ENCODE assay signal across 18 cellular contexts in genomic region chr2:167686691-167687090, GRCh38.
DNase-seq lines count a peak whose midpoint lies in the region; ATAC-seq, FAIRE-seq and TF ChIP-seq lines count a peak whose summit lies in the region.
"Had no signal": no experiment of that assay in that cellular context is flagged by ENCODE, and none has a peak within 500 bp of the region (broad histone marks: within the 10 kb centered on the region; RNA-seq: fewer than 3 reads in every experiment).

No MANE protein-coding gene starts in this region.

- no peak for FAIRE-seq in bronchial epithelial cell (lab: Jason Lieb, UNC)
- FAIRE-seq: GM12892, GM18507 had no signal

- H3K9ac ChIP-seq in H9 (ENCODE audit: extremely low read depth, insufficient read length, low read length) (no peak overlapping the region), mesendoderm (ENCODE audit: low read length) (no peak overlapping the region), neuronal stem cell (ENCODE audit: low read depth, low read length, poor library complexity) (no peak overlapping the region)
- H3K9ac ChIP-seq: BLaER1 had no signal

- no peak for ATAC-seq in activated T-helper 17 cell treated with anti-CD3 and anti-CD28 coated beads, Interleukin-2, amount 50 U/mL, for 72 hours (replicated peaks)
- no peak for ATAC-seq in GM21619 (IDR thresholded peaks at IDR 0.05; ENCODE audit: unreplicated experiment)

- H3K4ac ChIP-seq in H9 (ENCODE audit: low read depth, low read length): no peak overlapping the region
- no peak overlapping the region for H3K4ac ChIP-seq in mesendoderm (ENCODE audit: low read depth, low read length)
- no peak overlapping the region for H3K4ac ChIP-seq in neuronal stem cell (ENCODE audit: low read length)

- WGBS in H9 (ENCODE audit: extremely low coverage, insufficient read length, low lambda C conversion rate): no CpG with 5 or more reads among the region's 7 CpGs
- no CpG with 5 or more reads among the region's 7 CpGs for WGBS in mesendoderm (ENCODE audit: extremely low coverage, insufficient coverage, low lambda C conversion rate)
- no CpG with 5 or more reads among the region's 7 CpGs for WGBS in neuronal stem cell (ENCODE audit: extremely low coverage in 2 of 2, insufficient read length in 2 of 2, insufficient replicate concordance in 1 of 2), 2 donors

- H3K4me3 ChIP-seq in bronchial epithelial cell (ENCODE audit: low read depth, low read length) (no peak overlapping the region), mesendoderm (ENCODE audit: low read length) (no peak overlapping the region), neuronal stem cell (ENCODE audit: low read length in 2 of 2) (no peak overlapping the region)
- H3K4me3 ChIP-seq: BLaER1 had no signal

- H2AFZ ChIP-seq in H9 (ENCODE audit: low read length) (no peak overlapping the region), neuronal stem cell (ENCODE audit: low read length) (peak overlapping the region; percentile 77)

- H3K9me3 ChIP-seq in H9 (ENCODE audit: control insufficient read depth, low read depth, low read length) (no peaks in the 10 kb centered on the region), neuronal stem cell (replicated peaks in 1 of 2; ENCODE audit: control insufficient read depth in 2 of 2, insufficient read depth in 1 of 2, low read depth in 1 of 2, low read length in 2 of 2) (no peaks in the 10 kb centered on the region)
- H3K9me3 ChIP-seq: BLaER1 had no signal

- no peaks in the 10 kb centered on the region for H3K23me2 ChIP-seq in H9 (ENCODE audit: insufficient read length, low read depth, low read length, poor library complexity, severe bottlenecking)

- no peak overlapping the region for H3K23ac ChIP-seq in H9 (ENCODE audit: insufficient read length, low read depth, low read length)
- no peak overlapping the region for H3K23ac ChIP-seq in mesendoderm (ENCODE audit: low read length)
- no peak overlapping the region for H3K23ac ChIP-seq in neuronal stem cell (ENCODE audit: low read depth, low read length, poor library complexity)

- H3K56ac ChIP-seq in H9 (ENCODE audit: insufficient read length, low read depth, low read length): no peak overlapping the region
- H3K56ac ChIP-seq in mesendoderm (ENCODE audit: low read length): no peak overlapping the region

- H2BK5ac ChIP-seq in H9 (ENCODE audit: insufficient read length, low read length) (no peak overlapping the region), mesendoderm (ENCODE audit: low read length) (no peak overlapping the region), neuronal stem cell (ENCODE audit: low read length) (no peak overlapping the region)

- no peaks in the 10 kb centered on the region for H3K79me1 ChIP-seq in H9 (ENCODE audit: insufficient read depth, low read depth, low read length, poor library complexity, severe bottlenecking)
- no peaks in the 10 kb centered on the region for H3K79me1 ChIP-seq in mesendoderm (ENCODE audit: low read length)
- H3K79me1 ChIP-seq in neuronal stem cell (ENCODE audit: low read depth, low read length): no peaks in the 10 kb centered on the region

- no peak overlapping the region for H2BK20ac ChIP-seq in H9 (ENCODE audit: low read depth, low read length, poor library complexity, severe bottlenecking)

- H2BK120ac ChIP-seq in H9 (ENCODE audit: low read depth, low read length, poor library complexity, severe bottlenecking) (no peak overlapping the region), mesendoderm (ENCODE audit: low read depth, low read length) (no peak overlapping the region), neuronal stem cell (ENCODE audit: low read depth, low read length) (no peak overlapping the region)

- H3K4me2 ChIP-seq in H9 (ENCODE audit: insufficient read depth, insufficient read length, low read length) (no peak overlapping the region), mesendoderm (ENCODE audit: low read length) (no peak overlapping the region), neuronal stem cell (ENCODE audit: insufficient read depth, low read length, poor library complexity, severe bottlenecking) (no peak overlapping the region)
- H3K4me2 ChIP-seq: BLaER1 had no signal

- peaks cover 0 to 7% (median 2%) of the 10 kb centered on the region in 3 experiments; a peak in 3 of 7 replicates for H3K36me3 Mint-ChIP-seq in H9 (ENCODE audit: insufficient read depth in 1 of 3, low read depth in 3 of 3)
- no peaks in the 10 kb centered on the region for H3K36me3 Mint-ChIP-seq in activated T-helper 17 cell treated with anti-CD3 and anti-CD28 coated beads, Interleukin-2, amount 50 U/mL, for 72 hours (ENCODE audit: low read depth)
- H3K36me3 Mint-ChIP-seq: CD14-positive monocyte; CD4-positive, alpha-beta memory T cell had no signal

- peaks cover 20 to 24% of the 10 kb centered on the region in 2 experiments for H3K4me1 Mint-ChIP-seq in H9
- H3K4me1 Mint-ChIP-seq in activated T-helper 17 cell treated with anti-CD3 and anti-CD28 coated beads, Interleukin-2, amount 50 U/mL, for 72 hours: no peaks in the 10 kb centered on the region
- H3K4me1 Mint-ChIP-seq: CD14-positive monocyte; CD4-positive, alpha-beta memory T cell had no signal

- no peak overlapping the region for H2AK5ac ChIP-seq in H9 (ENCODE audit: insufficient read length, low read length)
- no peak overlapping the region for H2AK5ac ChIP-seq in mesendoderm (ENCODE audit: low read length)
- H2AK5ac ChIP-seq in neuronal stem cell (ENCODE audit: low read depth, low read length): no peak overlapping the region

- H2BK15ac ChIP-seq in H9 (ENCODE audit: low read depth, low read length) (no peak overlapping the region), mesendoderm (replicated peaks; ENCODE audit: low read depth) (no peak overlapping the region), neuronal stem cell (ENCODE audit: low read length) (no peak overlapping the region)

- no peak for TF ChIP-seq CTCF in H9 (conservative IDR thresholded peaks at IDR 0.05)
- TF ChIP-seq CTCF in bronchial epithelial cell (IDR thresholded peaks at IDR 0.05; ENCODE audit: insufficient read depth, low read length, severe bottlenecking): no peak

- no peak overlapping the region for H2BK12ac ChIP-seq in H9 (ENCODE audit: insufficient read length, low read depth, low read length)
- no peak overlapping the region for H2BK12ac ChIP-seq in neuronal stem cell (ENCODE audit: low read length)

- no peaks in the 10 kb centered on the region; a peak in 1 of 5 replicates for H3K9me3 Mint-ChIP-seq in H9
- no peaks in the 10 kb centered on the region for H3K9me3 Mint-ChIP-seq in activated T-helper 17 cell treated with anti-CD3 and anti-CD28 coated beads, Interleukin-2, amount 50 U/mL, for 72 hours

- H3K36me3 ChIP-seq in bronchial epithelial cell (ENCODE audit: control insufficient read depth, insufficient read depth, low read length) (no peaks in the 10 kb centered on the region), mesendoderm (ENCODE audit: control insufficient read depth, insufficient read depth, low read length) (no peaks in the 10 kb centered on the region), neuronal stem cell (replicated peaks in 1 of 2; ENCODE audit: control insufficient read depth in 2 of 2, insufficient read depth in 2 of 2, low read length in 2 of 2) (no peaks in the 10 kb centered on the region)
- H3K36me3 ChIP-seq: BLaER1 had no signal

- no peak overlapping the region for H3K14ac ChIP-seq in H9 (ENCODE audit: insufficient read depth, low read length)
- H3K14ac ChIP-seq in neuronal stem cell (ENCODE audit: low read length): no peak overlapping the region

- no peak overlapping the region for H3K4me3 Mint-ChIP-seq in H9
- H3K4me3 Mint-ChIP-seq in activated T-helper 17 cell treated with anti-CD3 and anti-CD28 coated beads, Interleukin-2, amount 50 U/mL, for 72 hours: no peak overlapping the region
- H3K4me3 Mint-ChIP-seq: CD14-positive monocyte; CD4-positive, alpha-beta memory T cell had no signal

- H3K4me1 ChIP-seq in H9 (ENCODE audit: insufficient read depth, low read length): peaks cover 3% of the 10 kb centered on the region; the same call in 1 of the 2 replicates
- no peaks in the 10 kb centered on the region for H3K4me1 ChIP-seq in mesendoderm (ENCODE audit: control insufficient read depth, low read depth, low read length)
- peaks cover 3 to 24% of the 10 kb centered on the region in 2 donors for H3K4me1 ChIP-seq in neuronal stem cell (ENCODE audit: control insufficient read depth in 2 of 2, insufficient read depth in 1 of 2, low read depth in 1 of 2, low read length in 2 of 2)
- H3K4me1 ChIP-seq: BLaER1 had no signal

- no peak overlapping the region for H3K18ac ChIP-seq in H9 (ENCODE audit: insufficient read length, low read depth, low read length)
- no peak overlapping the region for H3K18ac ChIP-seq in mesendoderm (ENCODE audit: low read length)
- H3K18ac ChIP-seq in neuronal stem cell (ENCODE audit: low read length): no peak overlapping the region

- no peak overlapping the region for H3T11ph ChIP-seq in H9 (ENCODE audit: low read length)

- no peaks in the 10 kb centered on the region for H4K20me1 ChIP-seq in H9 (ENCODE audit: control insufficient read depth, insufficient read depth, insufficient read length)
- H4K20me1 ChIP-seq: BLaER1 had no signal

- H3K27me3 ChIP-seq in H9 (ENCODE audit: insufficient read depth, low read length) (no peaks in the 10 kb centered on the region), bronchial epithelial cell (ENCODE audit: control insufficient read depth, insufficient read depth, low read length) (no peaks in the 10 kb centered on the region), mesendoderm (ENCODE audit: insufficient read depth, low read length, poor library complexity) (no peaks in the 10 kb centered on the region), neuronal stem cell (ENCODE audit: control insufficient read depth in 3 of 3, insufficient read depth in 3 of 3, low read depth in 1 of 3, low read length in 3 of 3) (no peaks in the 10 kb centered on the region)
- H3K27me3 ChIP-seq: BLaER1 had no signal

- peak overlapping the region in 2 of 3 experiments; percentile 72 to 83; a peak in 4 of 7 replicates for H3K27ac Mint-ChIP-seq in H9
- H3K27ac Mint-ChIP-seq in activated T-helper 17 cell treated with anti-CD3 and anti-CD28 coated beads, Interleukin-2, amount 50 U/mL, for 72 hours: no peak overlapping the region
- H3K27ac Mint-ChIP-seq: CD14-positive monocyte; CD4-positive, alpha-beta memory T cell had no signal

- no peaks in the 10 kb centered on the region for H3K27me3 Mint-ChIP-seq in H9 (ENCODE audit: low read depth)
- peaks cover 6% of the 10 kb centered on the region for H3K27me3 Mint-ChIP-seq in activated T-helper 17 cell treated with anti-CD3 and anti-CD28 coated beads, Interleukin-2, amount 50 U/mL, for 72 hours
- H3K27me3 Mint-ChIP-seq: CD4-positive, alpha-beta memory T cell had no signal

- no peak overlapping the region for H4K91ac ChIP-seq in H9 (ENCODE audit: insufficient read length, low read depth, low read length)
- H4K91ac ChIP-seq in neuronal stem cell (ENCODE audit: low read depth, low read length, poor library complexity): no peak overlapping the region

- DNase-seq in H9 (no peak), bronchial epithelial cell (ENCODE audit: low read depth) (peak; percentile 14), mesendoderm (peak; percentile 17), neuronal stem cell (ENCODE audit: low spot score) (no peak), hypothalamus (lab: John Stamatoyannopoulos, UW) (no peak)
- DNase-seq: 8988T; CD4-positive, alpha-beta memory T cell; DMS153; DMS79; GDM1; GOT3; H7 had no signal

- H3K27ac ChIP-seq in H9 (ENCODE audit: insufficient read length, low read depth, low read length) (no peak overlapping the region), mesendoderm (ENCODE audit: low read depth, low read length) (no peak overlapping the region), neuronal stem cell (replicated peaks; ENCODE audit: low read length) (no peak overlapping the region)
- H3K27ac ChIP-seq: BLaER1 had no signal

- no peak overlapping the region for H4K5ac ChIP-seq in H9 (ENCODE audit: insufficient read length, low read depth, low read length)
- H4K5ac ChIP-seq in mesendoderm (ENCODE audit: low read length): no peak overlapping the region

- no peak overlapping the region for H4K8ac ChIP-seq in H9 (replicated peaks; ENCODE audit: insufficient read length, low read depth, low read length)
- H4K8ac ChIP-seq in mesendoderm (ENCODE audit: low read depth, low read length): no peak overlapping the region
- H4K8ac ChIP-seq in neuronal stem cell (ENCODE audit: low read depth, low read length): no peak overlapping the region

- H3K79me2 ChIP-seq in H9 (ENCODE audit: insufficient read depth, low read length): no peaks in the 10 kb centered on the region
- no peaks in the 10 kb centered on the region for H3K79me2 ChIP-seq in mesendoderm (ENCODE audit: control insufficient read depth, insufficient read depth, low read length)

Comparison
In these comparisons a context has a peak if more than half of its experiments do, and no peak if none do; other contexts are left out.
1. DNase-seq: peak in bronchial epithelial cell (single experiment) and mesendoderm (single experiment); none in H9 (single experiment), neuronal stem cell (single experiment) and hypothalamus (0 of 51).